Comparison of ENCODE assay signal across 17 cellular contexts in the genomic region with DNA sequence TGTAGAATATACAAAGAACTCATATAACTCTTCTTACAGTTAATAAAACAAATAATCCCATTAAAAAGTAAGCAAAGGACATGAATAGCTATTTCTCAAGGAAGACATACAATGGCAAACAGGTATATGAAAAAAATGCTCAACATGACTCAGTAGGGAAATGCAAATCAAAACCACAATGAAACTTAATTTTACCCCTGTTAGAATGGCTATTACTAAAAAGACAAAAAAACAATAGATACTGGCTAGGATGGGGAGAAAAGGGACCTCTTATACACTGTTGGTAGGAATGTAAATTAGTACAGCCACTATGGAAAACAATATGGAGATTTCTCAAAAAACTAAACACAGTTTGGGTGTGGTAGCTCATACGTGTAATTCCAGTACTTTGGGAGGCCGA. TPM values are rescaled to one million over a fixed set of nuclear protein-coding genes. Genes with fewer than 3 reads are reported as not detected.
A peak's percentile ranks its signal among the peaks of the same experiment; 100 is the strongest.
DNase-seq lines count a peak whose midpoint lies in the region; ATAC-seq, FAIRE-seq and TF ChIP-seq lines count a peak whose summit lies in the region.
"Had no signal": no experiment of that assay in that cellular context is flagged by ENCODE, and none has a peak within 500 bp of the region (broad histone marks: within the 10 kb centered on the region; RNA-seq: fewer than 3 reads in every experiment).

No MANE protein-coding gene starts in this region.

- H3K27me3 ChIP-seq in CD8-positive, alpha-beta memory T cell (ENCODE audit: insufficient read depth, low read length, poor library complexity, severe bottlenecking): no peaks in the 10 kb centered on the region
- H3K27me3 ChIP-seq in bronchial epithelial cell (ENCODE audit: control insufficient read depth, insufficient read depth, low read length) (no peaks in the 10 kb centered on the region), upper lobe of left lung (no peaks in the 10 kb centered on the region)
- H3K27me3 ChIP-seq: adrenal gland, cardiac muscle cell had no signal

- no peak overlapping the region for H3K4me3 ChIP-seq in CD8-positive, alpha-beta memory T cell (ENCODE audit: low read length)
- H3K4me3 ChIP-seq in bronchial epithelial cell (ENCODE audit: low read depth, low read length) (no peak overlapping the region), upper lobe of left lung (no peak overlapping the region)
- H3K4me3 ChIP-seq: adrenal gland, cardiac muscle cell, lower lobe of right lung had no signal

- no peaks in the 10 kb centered on the region for H3K9me3 ChIP-seq in CD8-positive, alpha-beta memory T cell (ENCODE audit: low read length)
- H3K9me3 ChIP-seq in upper lobe of left lung: peaks cover 0 to 4% (median 0%) of the 10 kb centered on the region in 4 donors
- H3K9me3 ChIP-seq: lower lobe of right lung had no signal

- ATAC-seq in GM18517 (IDR thresholded peaks at IDR 0.05; ENCODE audit: unreplicated experiment) (peak; percentile 54), HG02938 (IDR thresholded peaks at IDR 0.05; ENCODE audit: unreplicated experiment) (peak; percentile 57), HG03139 (IDR thresholded peaks at IDR 0.05; ENCODE audit: unreplicated experiment) (no peak), upper lobe of left lung (ENCODE audit: low FRiP score in 2 of 2) (no peak)
- ATAC-seq: lower lobe of right lung had no signal

- TF ChIP-seq POLR2A in upper lobe of left lung (IDR thresholded peaks at IDR 0.05): no peak

- H3K36me3 ChIP-seq in CD8-positive, alpha-beta memory T cell (ENCODE audit: insufficient read depth, low read length): peaks cover 3% of the 10 kb centered on the region
- H3K36me3 ChIP-seq in bronchial epithelial cell (ENCODE audit: control insufficient read depth, insufficient read depth, low read length) (no peaks in the 10 kb centered on the region), upper lobe of left lung (peaks cover 0 to 21% (median 0%) of the 10 kb centered on the region in 4 donors)
- H3K36me3 ChIP-seq: adrenal gland had no signal

- POLR2A ChIA-PET in CD8-positive, alpha-beta memory T cell (lab: Charles Lee): interaction anchor here (0.9 kb wide), 1 partner anchor 38 kb away, joined by 7 read pairs; a partner anchor contains a TSS

- WGBS in upper lobe of left lung, 2 donors: 98 to 100% methylated on average over 2 of the region's 2 CpGs

- no peaks in the 10 kb centered on the region for H3K27me3 Mint-ChIP-seq in CD8-positive, alpha-beta memory T cell

- peaks cover 27 to 65% (median 54%) of the 10 kb centered on the region in 3 donors for H3K36me3 Mint-ChIP-seq in CD8-positive, alpha-beta memory T cell

- H3K4me3 Mint-ChIP-seq in CD8-positive, alpha-beta memory T cell: peak overlapping the region in 3 of 7 donors; percentile 5 to 48 (median 28)

- H3K27ac Mint-ChIP-seq in CD8-positive, alpha-beta memory T cell: peak overlapping the region in 6 of 8 donors; percentile 48 to 91 (median 64)

- H3K9me3 Mint-ChIP-seq in CD8-positive, alpha-beta memory T cell: peaks cover 0 to 19% (median 11%) of the 10 kb centered on the region in 5 donors

- CTCF ChIA-PET in CD8-positive, alpha-beta memory T cell (lab: Charles Lee): interaction anchor here (1.0 to 1.4 kb wide), 2 partner anchors 33 to 35 kb away, joined by 3 read pairs; no protein-coding TSS in a partner anchor

- FAIRE-seq in bronchial epithelial cell (lab: Jason Lieb, UNC): no peak

- DNase-seq in CD8-positive, alpha-beta memory T cell: no peak
- DNase-seq in bronchial epithelial cell (ENCODE audit: low read depth) (peak; percentile 23), LoVo (ENCODE audit: low spot score) (no peak), upper lobe of left lung (no peak)
- DNase-seq in NK-92 treated with Interleukin-12 subunit alpha and Interleukin-12 subunit beta, amount 100 ng/mL, for 24 hours (lab: John Stamatoyannopoulos, UW): no peak
- DNase-seq: activated CD4-positive, CD25-positive, alpha-beta regulatory T cell; adrenal gland; AML-193; lower lobe of right lung; MM.1S; NCI-H187 treated with DMSO at 0.1 percent for 48 hours; NCI-H446 treated with DMSO at 0.1 percent for 48 hours; stimulated activated CD4-positive, alpha-beta T cell treated with anti-CD3 and anti-CD28 coated beads, Interleukin-4, amount 100 ng/mL, for 1 hour had no signal

- peaks cover 64 to 89% (median 72%) of the 10 kb centered on the region in 3 donors for H3K4me1 Mint-ChIP-seq in CD8-positive, alpha-beta memory T cell

- no peak overlapping the region for H3K27ac ChIP-seq in CD8-positive, alpha-beta memory T cell (ENCODE audit: low read depth, low read length)
- H3K27ac ChIP-seq in upper lobe of left lung: no peak overlapping the region
- H3K27ac ChIP-seq: adrenal gland, cardiac muscle cell, lower lobe of right lung had no signal

- no peak for TF ChIP-seq CTCF in bronchial epithelial cell (IDR thresholded peaks at IDR 0.05; ENCODE audit: insufficient read depth, low read length, severe bottlenecking)
- no peak for TF ChIP-seq CTCF in upper lobe of left lung (IDR thresholded peaks at IDR 0.05)

- peaks cover 23% of the 10 kb centered on the region for H3K4me1 ChIP-seq in CD8-positive, alpha-beta memory T cell (ENCODE audit: insufficient read depth, low read length)
- no peaks in the 10 kb centered on the region for H3K4me1 ChIP-seq in upper lobe of left lung
- H3K4me1 ChIP-seq: adrenal gland, lower lobe of right lung had no signal

- TF ChIP-seq EP300 in upper lobe of left lung (IDR thresholded peaks at IDR 0.05): no peak

RNA-seq across cellular contexts. Expression of a gene that starts 37.8 kb away (rescaled TPM):
- 10 to 100 TPM; 31.3 to 34.1 TPM for total RNA-seq in CD8-positive, alpha-beta memory T cell
- polyA plus RNA-seq in CD8-positive, alpha-beta memory T cell: 121 TPM
- total RNA-seq in bronchial epithelial cell (32.9 and 36.1 TPM in 2 replicates), upper lobe of left lung (10 to 100 TPM; 29.6 to 63.9 (median 42.2) TPM)

Comparison
In these comparisons a context has a peak if more than half of its experiments do, and no peak if none do; other contexts are left out.
1. ATAC-seq: peak in GM18517 (single experiment) and HG02938 (single experiment); none in HG03139 (single experiment) and upper lobe of left lung (0 of 2).